Comparison of ENCODE assay signal across 11 cellular contexts in the genomic region with DNA sequence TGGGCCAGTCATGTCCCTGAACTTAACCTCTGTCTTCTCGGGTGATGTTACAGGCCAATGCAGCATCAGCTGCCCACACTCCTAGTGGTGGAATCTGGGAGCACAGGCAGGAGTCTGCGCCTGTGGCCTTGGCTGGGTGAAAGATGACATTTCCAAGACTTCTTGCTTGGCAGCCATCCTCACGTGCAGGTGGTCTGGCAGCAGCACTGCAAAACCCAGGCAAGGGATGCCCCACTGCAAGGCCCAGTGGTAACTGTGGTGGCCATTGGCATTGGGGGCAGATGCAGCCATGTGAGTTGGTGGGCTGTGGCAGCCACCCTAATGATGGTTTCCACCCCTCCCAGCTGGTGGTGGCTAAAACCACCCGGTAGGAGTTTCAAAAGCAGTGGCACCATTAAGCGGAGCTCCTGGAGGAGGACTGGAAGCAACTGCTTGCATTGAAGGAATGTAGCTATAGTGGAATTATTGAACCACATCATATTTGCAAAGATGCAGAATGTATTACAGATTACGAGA.
DNase-seq lines count a peak whose midpoint lies in the region; ATAC-seq, FAIRE-seq and TF ChIP-seq lines count a peak whose summit lies in the region.
"Had no signal": no experiment of that assay in that cellular context is flagged by ENCODE, and none has a peak within 500 bp of the region (broad histone marks: within the 10 kb centered on the region; RNA-seq: fewer than 3 reads in every experiment).

No MANE protein-coding gene starts in this region.

- FAIRE-seq in small intestine (lab: Jason Lieb, UNC), result no peak
- FAIRE-seq: endometrium, GM12892 had no signal

- 56 to 64% (median 63%) methylated on average over 6 of the region's 6 CpGs for WGBS in small intestine, 3 donors

- H3K36me3 ChIP-seq in WERI-Rb-1 (no peaks in the 10 kb centered on the region), kidney epithelial cell (ENCODE audit: control insufficient read depth, insufficient read depth, low read length) (no peaks in the 10 kb centered on the region), small intestine (ENCODE audit: control insufficient read depth in 2 of 2, insufficient read depth in 2 of 2, low read length in 2 of 2) (no peaks in the 10 kb centered on the region)

- H3K4me1 ChIP-seq in small intestine (ENCODE audit: control insufficient read depth in 2 of 2, insufficient read depth in 1 of 2, low read depth in 1 of 2, low read length in 1 of 2), result no peaks in the 10 kb centered on the region

- H3K27me3 ChIP-seq in WERI-Rb-1 (ENCODE audit: insufficient read depth, low read depth, severe bottlenecking) (no peaks in the 10 kb centered on the region), kidney epithelial cell (ENCODE audit: control insufficient read depth, insufficient read depth, low read length) (peaks cover 3% of the 10 kb centered on the region), small intestine (ENCODE audit: control insufficient read depth in 2 of 2, insufficient read depth in 2 of 2, low read length in 2 of 2) (no peaks in the 10 kb centered on the region)

- no peak overlapping the region for H3K4me3 ChIP-seq in AG09309 (ENCODE audit: control insufficient read depth, low read depth, low read length)
- no peak overlapping the region for H3K4me3 ChIP-seq in GM12875 (ENCODE audit: low read depth, low read length)
- no peak overlapping the region for H3K4me3 ChIP-seq in WERI-Rb-1 (ENCODE audit: low read depth, low read length)
- no peak overlapping the region for H3K4me3 ChIP-seq in kidney epithelial cell (ENCODE audit: low read depth, low read length)
- H3K4me3 ChIP-seq in small intestine (ENCODE audit: low read depth in 1 of 2, low read length in 2 of 2), result no peak overlapping the region

- no peaks in the 10 kb centered on the region for H3K9me3 ChIP-seq in WERI-Rb-1 (ENCODE audit: severe bottlenecking)
- no peaks in the 10 kb centered on the region for H3K9me3 ChIP-seq in small intestine (ENCODE audit: control insufficient read depth, low read depth)

- DNase-seq in AG09309 (ENCODE audit: low read depth) (no peak), WERI-Rb-1 (peak; percentile 28), kidney epithelial cell (ENCODE audit: low read depth) (no peak), small intestine (no peak)
- DNase-seq: naive thymus-derived CD8-positive, alpha-beta T cell had no signal

- H3K27ac ChIP-seq in WERI-Rb-1 (no peak overlapping the region), small intestine (ENCODE audit: low read depth in 1 of 2, low read length in 1 of 2) (no peak overlapping the region)

- TF ChIP-seq CTCF in AG09309 (IDR thresholded peaks at IDR 0.05; ENCODE audit: control insufficient read depth, insufficient read depth, low read depth, low read length, missing control alignments), result peak; percentile 46
- peak; percentile 31; the same call in 1 of the 2 replicates for TF ChIP-seq CTCF in GM12875 (IDR thresholded peaks at IDR 0.05; ENCODE audit: borderline replicate concordance, insufficient read depth, low read depth, low read length)
- peak; percentile 78 for TF ChIP-seq CTCF in WERI-Rb-1 (IDR thresholded peaks at IDR 0.05; ENCODE audit: low read depth, low read length)
- peak; percentile 38 for TF ChIP-seq CTCF in kidney epithelial cell (IDR thresholded peaks at IDR 0.05; ENCODE audit: insufficient read depth, low read length, poor library complexity, severe bottlenecking)

- ATAC-seq in HG03108 (IDR thresholded peaks at IDR 0.05; ENCODE audit: unreplicated experiment) (no peak), GM21447 (IDR thresholded peaks at IDR 0.05; ENCODE audit: unreplicated experiment) (no peak), HG03196 (IDR thresholded peaks at IDR 0.05; ENCODE audit: unreplicated experiment) (no peak)
- ATAC-seq: naive thymus-derived CD8-positive, alpha-beta T cell had no signal
